In the genomic region with DNA sequence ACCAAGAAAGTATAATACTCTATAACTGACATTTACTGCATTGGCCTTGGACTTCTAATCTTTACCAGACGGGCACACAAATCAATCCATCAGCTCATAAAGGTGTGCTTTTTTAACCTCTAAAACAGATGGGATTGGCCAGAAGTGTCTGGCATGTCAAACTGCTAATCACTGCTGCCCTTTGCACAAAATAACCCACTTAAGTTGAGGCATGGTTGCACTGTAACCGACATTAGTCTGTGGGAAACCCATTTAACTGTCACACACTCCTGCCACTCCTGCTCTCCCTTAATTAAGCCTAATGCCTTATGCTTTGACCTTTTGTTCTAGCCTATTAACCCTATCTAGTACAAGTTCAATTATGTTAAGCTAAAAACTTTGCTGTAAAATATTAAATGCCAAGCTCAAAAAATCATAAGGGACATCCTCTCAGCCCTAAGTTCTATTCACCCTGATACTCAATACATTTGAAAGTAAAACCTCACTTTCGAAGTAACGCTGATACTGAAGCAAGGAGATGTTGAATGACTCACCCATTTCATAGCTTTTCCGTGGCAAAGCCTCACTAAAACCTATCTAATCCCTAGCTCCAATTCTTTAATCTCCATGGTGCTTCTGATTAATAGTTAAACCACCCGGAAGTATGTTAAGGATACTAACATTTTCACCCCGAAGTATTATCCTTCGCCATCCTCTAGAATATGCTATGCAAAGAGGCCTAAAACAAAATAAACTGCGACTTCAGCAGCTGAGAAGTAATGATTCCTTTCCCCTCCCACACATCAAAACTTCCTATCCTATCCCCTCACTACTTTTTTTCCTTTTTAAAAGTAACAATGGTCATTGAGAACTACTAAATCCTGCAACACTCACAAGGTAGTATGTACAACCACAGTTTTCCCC, we compare ENCODE assay signal across 9 cellular contexts. TPM values are rescaled to one million over a fixed set of nuclear protein-coding genes. Genes with fewer than 3 reads are reported as not detected.
DNase-seq lines count a peak whose midpoint lies in the region; ATAC-seq and TF ChIP-seq lines count a peak whose summit lies in the region.
"Had no signal": no experiment of that assay in that cellular context is flagged by ENCODE, and none has a peak within 500 bp of the region (broad histone marks: within the 10 kb centered on the region; RNA-seq: fewer than 3 reads in every experiment).

No MANE protein-coding gene starts in this region.

- no peaks in the 10 kb centered on the region for H3K4me1 ChIP-seq in MM.1S (ENCODE audit: low read length)

- H3K9ac ChIP-seq in MM.1S (ENCODE audit: low read length), result no peak overlapping the region

- no peak overlapping the region for H3K27ac ChIP-seq in caudate nucleus (ENCODE audit: low read depth, low read length)
- H3K27ac ChIP-seq in MM.1S (ENCODE audit: low read length), result no peak overlapping the region

- H2AFZ ChIP-seq in MM.1S (ENCODE audit: low read length), result no peak overlapping the region

- H3K36me3 ChIP-seq in MM.1S (replicated peaks; ENCODE audit: insufficient read depth, low read length), result no peaks in the 10 kb centered on the region
- H3K36me3 ChIP-seq: gastrocnemius medialis had no signal

- DNase-seq in NCI-H69 (lab: John Stamatoyannopoulos, UW), result peak; percentile 94
- DNase-seq in fibroblast of villous mesenchyme (ENCODE audit: low read depth), result peak; percentile 78
- no peak for DNase-seq in caudate nucleus (lab: John Stamatoyannopoulos, UW)
- no peak for DNase-seq in D341Med (ENCODE audit: low spot score)
- DNase-seq in activated effector memory CD4-positive, alpha-beta T cell treated with Interleukin-2 at 50 U/mL for 16 hours, result no peak
- DNase-seq in MM.1S, result no peak
- DNase-seq: gastrocnemius medialis had no signal

- ATAC-seq in GM21786 (IDR thresholded peaks at IDR 0.05; ENCODE audit: unreplicated experiment), result peak; percentile 78

- no peak overlapping the region for H3K4me2 ChIP-seq in MM.1S (ENCODE audit: low read depth, low read length)

- peaks cover 33% of the 10 kb centered on the region for H3K79me2 ChIP-seq in MM.1S (ENCODE audit: low read length)

- H3K9me2 ChIP-seq in MM.1S (replicated peaks; ENCODE audit: insufficient read depth, low read length), result no peaks in the 10 kb centered on the region

- H3K27me3 ChIP-seq in MM.1S (replicated peaks; ENCODE audit: insufficient read depth, low read length), result no peaks in the 10 kb centered on the region
- H3K27me3 ChIP-seq: gastrocnemius medialis had no signal

- no peak for TF ChIP-seq CTCF in GM12875 (IDR thresholded peaks at IDR 0.05; ENCODE audit: borderline replicate concordance, insufficient read depth, low read depth, low read length)
- TF ChIP-seq CTCF in fibroblast of villous mesenchyme (IDR thresholded peaks at IDR 0.05; ENCODE audit: insufficient read depth, low read depth, low read length), result no peak
- TF ChIP-seq CTCF in MM.1S (IDR thresholded peaks at IDR 0.05; ENCODE audit: low read length), result no peak

- H3K9me3 ChIP-seq in MM.1S (replicated peaks; ENCODE audit: insufficient read depth, low read length), result no peaks in the 10 kb centered on the region
- H3K9me3 ChIP-seq: gastrocnemius medialis had no signal

- no peaks in the 10 kb centered on the region for H3F3A ChIP-seq in MM.1S (ENCODE audit: insufficient read depth, low read length)

- H3K4me3 ChIP-seq in GM12875 (ENCODE audit: low read depth, low read length) (peak overlapping the region; percentile 3), fibroblast of villous mesenchyme (ENCODE audit: low read depth, low read length) (peak overlapping the region; percentile 21), MM.1S (ENCODE audit: low read length) (no peak overlapping the region)

- H4K20me1 ChIP-seq in MM.1S (ENCODE audit: insufficient read depth, low read length), result no peaks in the 10 kb centered on the region

RNA-seq across cellular contexts. Expression of a gene that starts 12.9 kb away (rescaled TPM):
- total RNA-seq in fibroblast of villous mesenchyme, result 46.1 and 56.6 TPM in 2 replicates

Comparison
In these comparisons a context has a peak if more than half of its experiments do, and no peak if none do; other contexts are left out.
1. DNase-seq: peak in NCI-H69 (single experiment) and fibroblast of villous mesenchyme (single experiment); none in caudate nucleus (0 of 61), D341Med (single experiment), activated effector memory CD4-positive, alpha-beta T cell treated with Interleukin-2 at 50 U/mL for 16 hours (single experiment) and MM.1S (single experiment).